Comparison of ENCODE assay signal across 20 cellular contexts in the genomic region with DNA sequence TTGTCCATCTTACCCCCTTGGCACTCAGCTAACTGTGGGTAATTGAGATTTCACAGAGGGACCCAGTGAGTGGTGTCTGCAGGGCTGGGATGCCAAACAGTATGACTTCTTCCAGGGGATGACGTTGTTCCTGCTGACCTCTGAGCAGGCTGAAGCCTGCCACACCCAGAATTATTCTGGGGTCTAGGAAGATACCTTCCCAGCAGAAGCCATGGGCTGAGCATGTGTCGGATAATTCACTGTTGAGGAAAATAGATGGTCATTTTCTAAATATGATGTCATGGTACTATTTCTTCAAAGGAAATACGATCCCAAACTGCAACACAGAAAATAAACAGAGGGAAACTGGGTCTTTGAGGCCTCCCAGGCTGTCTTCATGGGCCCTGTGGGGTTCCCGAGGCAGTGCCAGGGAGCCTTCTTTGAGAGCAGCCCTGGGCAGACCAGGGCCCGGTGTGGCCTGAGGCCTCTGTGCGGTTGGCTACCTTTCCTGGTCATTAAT. TPM values are rescaled to one million over a fixed set of nuclear protein-coding genes. Genes with fewer than 3 reads are reported as not detected.
"Had no signal": no experiment of that assay in that cellular context is flagged by ENCODE, and none has a peak within 500 bp of the region (broad histone marks: within the 10 kb centered on the region; RNA-seq: fewer than 3 reads in every experiment).

No MANE protein-coding gene starts in this region.

- H3K4me1 ChIP-seq: spleen, suprapubic skin had no signal

- H3K9me3 ChIP-seq: spleen, suprapubic skin had no signal

- H3K4me3 ChIP-seq: cardiac muscle cell, coronary artery, spleen, suprapubic skin had no signal

- H3K27me3 ChIP-seq: cardiac muscle cell had no signal

- H3K27ac ChIP-seq: cardiac muscle cell, coronary artery, spleen, suprapubic skin, WERI-Rb-1 had no signal

- ATAC-seq: activated CD8-positive, alpha-beta memory T cell treated with anti-CD3 and anti-CD28 coated beads, Interleukin-2, amount 10 ng/mL, durations not matched to agents 7 days and 5 days; left ventricle myocardium superior; sciatic nerve; T-helper 17 cell had no signal

- H3K36me3 ChIP-seq: cardiac muscle cell, spleen, suprapubic skin, WERI-Rb-1 had no signal

- DNase-seq: activated CD4-positive, alpha-beta memory T cell treated with anti-CD3 and anti-CD28 coated beads for 36 hours; activated CD8-positive, alpha-beta memory T cell treated with anti-CD3 and anti-CD28 coated beads, Interleukin-2, amount 10 ng/mL, durations not matched to agents 7 days and 5 days; activated naive CD4-positive, alpha-beta T cell treated with anti-CD3 and anti-CD28 coated beads, Interleukin-2, amount 10 ng/mL, durations not matched to agents 7 days and 5 days; activated T-cell treated with anti-CD3 and anti-CD28 coated beads, Interleukin-2, amount 50 U/mL, for 1 hour; left ventricle myocardium superior; mesenchymal stem cell; spleen; T-helper 17 cell; trophoblast cell; WERI-Rb-1 had no signal

RNA-seq across cellular contexts. Expression of a gene that starts 17.4 kb away (rescaled TPM):
- total RNA-seq: activated CD4-positive, alpha-beta memory T cell treated with anti-CD3 and anti-CD28 coated beads for 36 hours; activated CD8-positive, alpha-beta memory T cell treated with anti-CD3 and anti-CD28 coated beads, Interleukin-2, amount 10 ng/mL, durations not matched to agents 7 days and 5 days; activated T-helper 2 cell treated with anti-CD3 and anti-CD28 coated beads, Interferon-gamma antibody, Interleukin-2, Interleukin-4, amounts not matched to agents 10 μg/mL and 5 μg/mL and 100 μg/mL, durations not matched to agents 14 hours and 24 hours and 36 hours; cardiac muscle cell; endothelial cell of umbilical vein; kidney epithelial cell; osteocyte; pulmonary artery endothelial cell; sciatic nerve; T-helper 17 cell had no signal
- polyA plus RNA-seq: endothelial cell of umbilical vein, neural cell had no signal

RNA-seq across cellular contexts. Expression of a gene that starts 50.2 kb away (rescaled TPM):
- total RNA-seq: activated CD8-positive, alpha-beta memory T cell treated with anti-CD3 and anti-CD28 coated beads, Interleukin-2, amount 10 ng/mL, durations not matched to agents 7 days and 5 days; T-helper 17 cell had no signal
